Comparison of ENCODE assay signal across 10 cellular contexts in the genomic region with DNA sequence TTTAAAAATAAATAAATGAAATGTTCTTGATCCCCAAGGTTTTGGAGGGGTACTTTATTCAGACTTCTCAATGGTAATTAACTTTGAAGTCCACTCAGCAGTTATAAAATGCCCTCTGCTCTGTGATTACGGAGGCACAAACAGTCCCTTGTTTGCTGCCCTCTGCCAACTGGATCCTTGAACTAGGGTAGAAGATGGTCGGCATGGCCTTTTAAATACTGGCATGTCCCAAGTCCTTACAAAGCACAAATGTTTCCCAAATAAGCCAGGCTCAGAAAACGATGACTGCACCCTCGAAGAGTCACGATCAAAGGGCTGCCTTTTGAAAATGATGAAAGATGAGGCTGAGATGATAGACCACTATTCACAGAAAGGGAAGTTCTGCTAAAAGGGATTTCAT. TPM values are rescaled to one million over a fixed set of nuclear protein-coding genes. Genes with fewer than 3 reads are reported as not detected.
"Had no signal": no experiment of that assay in that cellular context is flagged by ENCODE, and none has a peak within 500 bp of the region (broad histone marks: within the 10 kb centered on the region; RNA-seq: fewer than 3 reads in every experiment).

No MANE protein-coding gene starts in this region.

- ATAC-seq: HCT116, K562 had no signal

- FAIRE-seq: K562 had no signal

- H3K4me1 ChIP-seq: HAP-1 had no signal

- H3K36me3 ChIP-seq: HAP-1 had no signal

- H2AFZ ChIP-seq: GM23248 had no signal

- H3K27ac Mint-ChIP-seq: HFFc6 had no signal

- H3K9me3 ChIP-seq: HAP-1 had no signal

- DNase-seq: GM23248, GOT3, H7, HFFc6, IMR-90 had no signal

- H3K9me3 Mint-ChIP-seq: HFFc6 had no signal

- H3K4me3 ChIP-seq: GM23248, HAP-1, K562 had no signal

- H3K9ac ChIP-seq: GM23248 had no signal

- H3K4me3 Mint-ChIP-seq: HFFc6 had no signal

- H3K27ac ChIP-seq: GM23248, HL-60 had no signal

RNA-seq across cellular contexts. Expression of gene GFRA1, which starts 47.0 kb away (rescaled TPM):
- total RNA-seq: HT1080 had no signal
- polyA plus RNA-seq: K562 had no signal
